Comparison of ENCODE assay signal across 9 cellular contexts in the genomic region with DNA sequence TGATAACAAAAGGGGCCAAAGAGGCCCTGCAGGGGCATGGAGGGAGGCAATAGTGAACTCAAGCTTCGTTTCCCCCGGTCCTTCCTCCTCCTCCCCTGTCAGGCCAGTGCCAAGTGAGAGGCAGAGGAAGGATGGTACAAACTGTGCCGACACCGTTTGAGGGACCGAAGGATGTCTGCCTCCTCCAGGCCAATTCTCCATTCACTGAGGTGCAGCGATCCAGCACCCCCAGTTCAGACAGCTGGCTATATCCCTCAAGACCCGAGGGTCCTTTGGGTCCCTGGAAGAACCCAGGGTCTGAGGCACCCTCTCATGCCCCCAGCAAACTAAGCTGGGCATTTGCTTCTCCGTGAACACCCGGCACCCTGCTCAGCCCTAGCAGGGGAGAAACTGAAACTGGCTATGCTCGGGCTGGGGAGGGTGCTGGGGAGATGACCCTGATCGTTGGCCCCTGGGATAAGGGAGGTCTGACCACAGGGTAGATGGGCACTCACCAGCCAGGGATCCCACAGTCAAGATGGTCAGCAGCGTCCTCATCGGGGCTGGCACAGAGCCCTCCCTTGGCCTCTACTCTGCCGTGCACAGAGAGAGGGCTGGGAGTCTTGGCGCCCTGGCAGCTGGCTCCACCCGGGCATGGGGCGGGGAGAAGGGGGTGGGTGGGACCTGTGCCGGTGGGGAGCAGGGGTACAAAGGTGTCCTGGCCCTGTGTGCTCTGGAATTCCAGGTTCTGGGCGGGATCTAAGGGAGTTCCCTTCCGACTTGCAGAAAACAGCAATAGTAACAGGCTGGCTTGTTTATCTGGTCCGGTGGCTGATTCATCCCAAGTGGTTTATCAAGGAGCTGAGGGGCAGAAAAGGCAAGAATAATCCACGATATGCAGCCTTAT. TPM values are rescaled to one million over a fixed set of nuclear protein-coding genes. Genes with fewer than 3 reads are reported as not detected.
DNase-seq lines count a peak whose midpoint lies in the region; ATAC-seq and TF ChIP-seq lines count a peak whose summit lies in the region.
"Had no signal": no experiment of that assay in that cellular context is flagged by ENCODE, and none has a peak within 500 bp of the region (broad histone marks: within the 10 kb centered on the region; RNA-seq: fewer than 3 reads in every experiment).

A gene with protein sequence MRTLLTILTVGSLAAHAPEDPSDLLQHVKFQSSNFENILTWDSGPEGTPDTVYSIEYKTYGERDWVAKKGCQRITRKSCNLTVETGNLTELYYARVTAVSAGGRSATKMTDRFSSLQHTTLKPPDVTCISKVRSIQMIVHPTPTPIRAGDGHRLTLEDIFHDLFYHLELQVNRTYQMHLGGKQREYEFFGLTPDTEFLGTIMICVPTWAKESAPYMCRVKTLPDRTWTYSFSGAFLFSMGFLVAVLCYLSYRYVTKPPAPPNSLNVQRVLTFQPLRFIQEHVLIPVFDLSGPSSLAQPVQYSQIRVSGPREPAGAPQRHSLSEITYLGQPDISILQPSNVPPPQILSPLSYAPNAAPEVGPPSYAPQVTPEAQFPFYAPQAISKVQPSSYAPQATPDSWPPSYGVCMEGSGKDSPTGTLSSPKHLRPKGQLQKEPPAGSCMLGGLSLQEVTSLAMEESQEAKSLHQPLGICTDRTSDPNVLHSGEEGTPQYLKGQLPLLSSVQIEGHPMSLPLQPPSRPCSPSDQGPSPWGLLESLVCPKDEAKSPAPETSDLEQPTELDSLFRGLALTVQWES (minus strand): TSS at position 595 of the 886 bp plus-strand sequence. CDS start 58 bp downstream, at position 537.

- intact Hi-C loops in Right ventricle myocardium superior (cut with DNase I), result no loop called here
- intact Hi-C loops in gastrocnemius medialis (cut with DNase I; ENCODE audit: low total_unique reads), result no loop called here

- H3K4me1 ChIP-seq in RWPE2 (ENCODE audit: insufficient read depth, poor library complexity, severe bottlenecking), result peaks cover 4% of the 10 kb centered on the region
- peaks cover 0 to 7% of the 10 kb centered on the region in 2 donors for H3K4me1 ChIP-seq in gastrocnemius medialis
- no peaks in the 10 kb centered on the region for H3K4me1 ChIP-seq in HAP-1

- no peak for TF ChIP-seq POLR2A in gastrocnemius medialis (IDR thresholded peaks at IDR 0.05)

- ATAC-seq in RWPE2 (ENCODE audit: low read depth) (peak; percentile 89), Right ventricle myocardium superior (ENCODE audit: poor library complexity) (peak; percentile 81), gastrocnemius medialis (peak; percentile 43 to 48), HG03442 (IDR thresholded peaks at IDR 0.05; ENCODE audit: unreplicated experiment) (no peak)

- peak; percentile 36 for DNase-seq in ELR (ENCODE audit: low read depth)
- DNase-seq in RWPE2 (ENCODE audit: low spot score), result peak; percentile 79
- peak; percentile 58 for DNase-seq in Right ventricle myocardium superior
- DNase-seq in gastrocnemius medialis, result no peak
- no peak for DNase-seq in HAP-1 (ENCODE audit: low spot score in 2 of 2)
- DNase-seq in dermis blood vessel endothelial cell, result no peak
- no peak for DNase-seq in activated CD4-positive, alpha-beta T cell treated with anti-CD3 and anti-CD28 coated beads for 1 hour

- TF ChIP-seq CTCF in RWPE2 (IDR thresholded peaks at IDR 0.05; ENCODE audit: poor library complexity, severe bottlenecking) (peak; percentile 13), gastrocnemius medialis (IDR thresholded peaks at IDR 0.05 in 4 of 5, conservative IDR thresholded peaks at IDR 0.05 in 1 of 5) (no peak)

- H3K36me3 ChIP-seq in RWPE2 (ENCODE audit: low read depth) (no peaks in the 10 kb centered on the region), gastrocnemius medialis (no peaks in the 10 kb centered on the region), HAP-1 (replicated peaks) (no peaks in the 10 kb centered on the region)

- in situ Hi-C loops in gastrocnemius medialis (cut with MboI; ENCODE audit: low sequenced_read_pairs in 4 of 4), result no loop called here
- in situ Hi-C loops in HAP-1 (cut with MboI; ENCODE audit: low sequenced_read_pairs), result no loop called here

- H3K27me3 ChIP-seq in RWPE2 (ENCODE audit: insufficient read depth, poor library complexity, severe bottlenecking), result no peaks in the 10 kb centered on the region
- H3K27me3 ChIP-seq in gastrocnemius medialis, result no peaks in the 10 kb centered on the region
- H3K27me3 ChIP-seq in HAP-1 (ENCODE audit: low read depth), result no peaks in the 10 kb centered on the region

- H3K4me3 ChIP-seq in RWPE2 (ENCODE audit: severe bottlenecking) (peak within 1 kb of the TSS; percentile 50), gastrocnemius medialis (peak within 1 kb of the TSS; percentile 33 to 61 (median 48)), HAP-1 (no peak within 1 kb of the TSS; the same call in 1 of the 2 replicates)
- H3K4me3 ChIP-seq: SK-N-MC had no signal

- H3K9me3 ChIP-seq in RWPE2 (ENCODE audit: severe bottlenecking), result no peaks in the 10 kb centered on the region
- H3K9me3 ChIP-seq in gastrocnemius medialis, result no peaks in the 10 kb centered on the region
- H3K9me3 ChIP-seq in HAP-1, result no peaks in the 10 kb centered on the region

- peak within 1 kb of the TSS; percentile 36 for H3K27ac ChIP-seq in RWPE2 (ENCODE audit: poor library complexity, severe bottlenecking)
- H3K27ac ChIP-seq in gastrocnemius medialis, result no peak within 1 kb of the TSS
- H3K27ac ChIP-seq: SK-N-MC had no signal

RNA-seq across cellular contexts. Expression of the gene that starts here (rescaled TPM):
- 0.16 TPM for total RNA-seq in Right ventricle myocardium superior
- total RNA-seq in gastrocnemius medialis, result under 1 TPM in 1 of 4 donors, not detected in 3; 0.36 TPM
- total RNA-seq in dermis blood vessel endothelial cell, result not detected in 2 replicates

Comparison
In these comparisons a context has a peak if more than half of its experiments do, and no peak if none do; other contexts are left out.
1. Peak in DNase-seq and ATAC-seq in Right ventricle myocardium superior; RNA of the gene not detected or under 1 TPM.
2. Peak in ATAC-seq and H3K4me3 ChIP-seq in gastrocnemius medialis; RNA of the gene not detected or under 1 TPM.
3. DNase-seq: peak in ELR (single experiment) and RWPE2 (single experiment); none in gastrocnemius medialis (0 of 2), HAP-1 (0 of 2), dermis blood vessel endothelial cell (single experiment) and activated CD4-positive, alpha-beta T cell treated with anti-CD3 and anti-CD28 coated beads for 1 hour (single experiment).